In the genomic region with DNA sequence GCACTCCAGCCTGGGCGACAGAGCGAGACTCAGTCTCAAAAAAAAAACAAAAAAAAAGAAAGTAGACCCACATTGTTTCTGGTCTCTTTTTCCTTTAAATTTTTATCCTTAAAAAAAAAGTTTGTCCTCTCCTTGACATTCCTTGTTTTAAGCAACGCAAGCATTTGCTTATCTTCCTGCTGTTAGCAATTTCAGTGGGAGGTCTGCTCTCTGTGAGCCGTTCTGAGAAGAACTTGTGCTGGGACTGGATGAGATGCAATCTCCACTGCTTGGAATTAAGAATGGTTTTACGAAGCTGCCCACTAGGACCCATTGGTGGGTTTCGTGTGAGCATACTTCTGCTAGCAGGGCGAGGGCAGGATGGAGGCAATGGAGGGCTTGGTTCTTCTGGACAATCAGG, we compare ENCODE assay signal across 17 cellular contexts.
DNase-seq lines count a peak whose midpoint lies in the region; ATAC-seq and TF ChIP-seq lines count a peak whose summit lies in the region.
"Had no signal": no experiment of that assay in that cellular context is flagged by ENCODE, and none has a peak within 500 bp of the region (broad histone marks: within the 10 kb centered on the region; RNA-seq: fewer than 3 reads in every experiment).

No MANE protein-coding gene starts in this region.

- H3K4me1 Mint-ChIP-seq in chondrocyte (ENCODE audit: low read depth), result peaks cover 62% of the 10 kb centered on the region

- H3K36me3 Mint-ChIP-seq in chondrocyte (ENCODE audit: low read depth), result no peaks in the 10 kb centered on the region

- peaks cover 8% of the 10 kb centered on the region for H3K79me2 ChIP-seq in smooth muscle cell (ENCODE audit: low read depth)

- no peak overlapping the region for H2AK5ac ChIP-seq in mesenchymal stem cell (ENCODE audit: low read length, severe bottlenecking)

- H3F3A ChIP-seq in smooth muscle cell (ENCODE audit: low read depth), result peaks cover 13% of the 10 kb centered on the region

- no peaks in the 10 kb centered on the region for H3K27me3 Mint-ChIP-seq in chondrocyte (ENCODE audit: low read depth)

- TF ChIP-seq CTCF in chondrocyte (IDR thresholded peaks at IDR 0.05) (no peak), smooth muscle cell (IDR thresholded peaks at IDR 0.05; ENCODE audit: borderline replicate concordance, insufficient read depth, poor library complexity, severe bottlenecking) (no peak)

- no peaks in the 10 kb centered on the region for H3K9me3 Mint-ChIP-seq in chondrocyte (ENCODE audit: low read depth)

- 64% methylated on average over 7 of the region's 7 CpGs for WGBS in mesenchymal stem cell
- 51% methylated on average over 7 of the region's 7 CpGs for WGBS in smooth muscle cell (ENCODE audit: low lambda C conversion rate)

- peak overlapping the region in 7 of 11 experiments; percentile 11 to 94 (median 89); a peak in 6 of 22 replicates for H3K4me2 ChIP-seq in BLaER1 treated with 17β-estradiol and CSF1 and Interleukin-3, amounts not matched to agents 10 nM and 100 nM
- H3K4me2 ChIP-seq in mesenchymal stem cell (ENCODE audit: low read length, poor library complexity, severe bottlenecking) (no peak overlapping the region), smooth muscle cell (peak overlapping the region; percentile 58)
- H3K4me2 ChIP-seq: A549 had no signal

- no peaks in the 10 kb centered on the region for H3K9me3 ChIP-seq in BLaER1 treated with 17β-estradiol and CSF1 and Interleukin-3, amounts not matched to agents 10 nM and 100 nM (replicated peaks in 1 of 11)
- H3K9me3 ChIP-seq in mesenchymal stem cell (ENCODE audit: control insufficient read depth, low read length), result no peaks in the 10 kb centered on the region
- H3K9me3 ChIP-seq in smooth muscle cell (replicated peaks; ENCODE audit: low read depth), result no peaks in the 10 kb centered on the region
- H3K9me3 ChIP-seq: A549, Caco-2 had no signal

- peaks cover 23 to 76% (median 51%) of the 10 kb centered on the region in 10 experiments for H3K4me1 ChIP-seq in BLaER1 treated with 17β-estradiol and CSF1 and Interleukin-3, amounts not matched to agents 10 nM and 100 nM
- H3K4me1 ChIP-seq in mesenchymal stem cell (ENCODE audit: control insufficient read depth, insufficient read depth, low read depth, low read length), result peaks cover 33% of the 10 kb centered on the region
- peaks cover 24% of the 10 kb centered on the region for H3K4me1 ChIP-seq in smooth muscle cell (ENCODE audit: low read depth)

- peak overlapping the region; percentile 5 for H4K8ac ChIP-seq in mesenchymal stem cell (ENCODE audit: low read length)

- H2AFZ ChIP-seq in mesenchymal stem cell (ENCODE audit: low read depth, low read length) (no peak overlapping the region), smooth muscle cell (ENCODE audit: low read depth) (no peak overlapping the region)

- no peak for ATAC-seq in GM18520 (IDR thresholded peaks at IDR 0.05; ENCODE audit: unreplicated experiment)
- ATAC-seq in HG03571 (IDR thresholded peaks at IDR 0.05; ENCODE audit: unreplicated experiment), result no peak
- ATAC-seq: A549 had no signal

- H3K27ac Mint-ChIP-seq in chondrocyte (ENCODE audit: unreplicated experiment), result peak overlapping the region; percentile 28

- no peak overlapping the region for H3K23ac ChIP-seq in mesenchymal stem cell (ENCODE audit: low read length in 2 of 2)

- H2BK120ac ChIP-seq in mesenchymal stem cell (ENCODE audit: low read depth, low read length), result no peak overlapping the region

- peaks cover 32% of the 10 kb centered on the region for H3K79me1 ChIP-seq in mesenchymal stem cell (replicated peaks; ENCODE audit: low read length, poor library complexity, severe bottlenecking)

- H3K4me3 Mint-ChIP-seq in chondrocyte (ENCODE audit: unreplicated experiment), result no peak overlapping the region

- H3K4ac ChIP-seq in mesenchymal stem cell (ENCODE audit: low read depth in 1 of 2, low read length in 2 of 2), result peak overlapping the region in 1 of 2 experiments; percentile 8

- H3K4me3 ChIP-seq in BLaER1 treated with 17β-estradiol and CSF1 and Interleukin-3, amounts not matched to agents 10 nM and 100 nM, result no peak overlapping the region
- H3K4me3 ChIP-seq in mesenchymal stem cell (ENCODE audit: insufficient read depth in 1 of 2, low read depth in 1 of 2, low read length in 2 of 2) (no peak overlapping the region), smooth muscle cell (no peak overlapping the region)
- H3K4me3 ChIP-seq: A549 had no signal

- no peak overlapping the region for H3K9ac ChIP-seq in BLaER1 treated with 17β-estradiol and CSF1 and Interleukin-3, amounts not matched to agents 10 nM and 100 nM
- H3K9ac ChIP-seq in mesenchymal stem cell (ENCODE audit: low read length), result no peak overlapping the region
- peak overlapping the region; percentile 13 for H3K9ac ChIP-seq in smooth muscle cell (ENCODE audit: low read depth)

- H4K91ac ChIP-seq in mesenchymal stem cell (ENCODE audit: low read length), result peak overlapping the region; percentile 30

- no peak overlapping the region for H3K27ac ChIP-seq in BLaER1 treated with 17β-estradiol and CSF1 and Interleukin-3, amounts not matched to agents 10 nM and 100 nM
- no peak overlapping the region for H3K27ac ChIP-seq in mesenchymal stem cell (ENCODE audit: low read length, poor library complexity, severe bottlenecking)
- peak overlapping the region; percentile 78 for H3K27ac ChIP-seq in smooth muscle cell (ENCODE audit: low read depth)
- H3K27ac ChIP-seq: A549 had no signal

- no peak overlapping the region for H2BK15ac ChIP-seq in mesenchymal stem cell (ENCODE audit: low read depth, poor library complexity, severe bottlenecking)

- H2BK5ac ChIP-seq in mesenchymal stem cell (ENCODE audit: low read depth, low read length, poor library complexity, severe bottlenecking), result no peak overlapping the region

- DNase-seq in chondrocyte (ENCODE audit: low spot score) (no peak), mesenchymal stem cell (peak; percentile 59), smooth muscle cell (lab: John Stamatoyannopoulos, UW; ENCODE audit: unreplicated experiment) (no peak), NCI-H345 treated with DMSO at 0.1 percent for 48 hours (lab: John Stamatoyannopoulos, UW; ENCODE audit: unreplicated experiment) (no peak), AG08395 (ENCODE audit: low spot score) (no peak)
- DNase-seq: Caco-2, EL, H7, NCI-H1048, NCI-H1436 treated with DMSO at 0.1 percent for 48 hours, NCI-H2029 treated with DMSO at 0.1 percent for 48 hours, NCI-H2171 treated with DMSO at 0.1 percent for 48 hours, NCI-H748 treated with DMSO at 0.1 percent for 48 hours had no signal

- peaks cover 0 to 74% (median 10%) of the 10 kb centered on the region in 11 experiments; a peak in 12 of 22 replicates for H3K27me3 ChIP-seq in BLaER1 treated with 17β-estradiol and CSF1 and Interleukin-3, amounts not matched to agents 10 nM and 100 nM
- H3K27me3 ChIP-seq in mesenchymal stem cell (ENCODE audit: control insufficient read depth in 1 of 2, insufficient read depth in 1 of 2, low read length in 2 of 2) (no peaks in the 10 kb centered on the region), smooth muscle cell (ENCODE audit: low read depth) (no peaks in the 10 kb centered on the region)

- peak overlapping the region in 1 of 2 experiments; percentile 19 for H3K14ac ChIP-seq in mesenchymal stem cell (ENCODE audit: low read length in 2 of 2)

- peak overlapping the region in 1 of 2 experiments; percentile 66 for H2BK12ac ChIP-seq in mesenchymal stem cell (ENCODE audit: low read length in 2 of 2)

- peak overlapping the region in 1 of 2 experiments; percentile 70 for H3K18ac ChIP-seq in mesenchymal stem cell (ENCODE audit: low read depth in 1 of 2, low read length in 2 of 2)

- H4K20me1 ChIP-seq in BLaER1 treated with 17β-estradiol and CSF1 and Interleukin-3, amounts not matched to agents 10 nM and 100 nM, result peaks cover 0 to 86% (median 66%) of the 10 kb centered on the region in 11 experiments; a peak in 18 of 22 replicates
- peaks cover 5% of the 10 kb centered on the region for H4K20me1 ChIP-seq in smooth muscle cell (ENCODE audit: low read depth)

- no peaks in the 10 kb centered on the region for H3K36me3 ChIP-seq in BLaER1 treated with 17β-estradiol and CSF1 and Interleukin-3, amounts not matched to agents 10 nM and 100 nM
- peaks cover 0 to 7% of the 10 kb centered on the region in 2 experiments for H3K36me3 ChIP-seq in mesenchymal stem cell (ENCODE audit: control insufficient read depth in 1 of 2, insufficient read depth in 2 of 2, low read depth in 1 of 2, low read length in 2 of 2)
- H3K36me3 ChIP-seq in smooth muscle cell (ENCODE audit: low read depth), result no peaks in the 10 kb centered on the region
